1 cellular context compared by ENCODE assay signal in the genomic region with DNA sequence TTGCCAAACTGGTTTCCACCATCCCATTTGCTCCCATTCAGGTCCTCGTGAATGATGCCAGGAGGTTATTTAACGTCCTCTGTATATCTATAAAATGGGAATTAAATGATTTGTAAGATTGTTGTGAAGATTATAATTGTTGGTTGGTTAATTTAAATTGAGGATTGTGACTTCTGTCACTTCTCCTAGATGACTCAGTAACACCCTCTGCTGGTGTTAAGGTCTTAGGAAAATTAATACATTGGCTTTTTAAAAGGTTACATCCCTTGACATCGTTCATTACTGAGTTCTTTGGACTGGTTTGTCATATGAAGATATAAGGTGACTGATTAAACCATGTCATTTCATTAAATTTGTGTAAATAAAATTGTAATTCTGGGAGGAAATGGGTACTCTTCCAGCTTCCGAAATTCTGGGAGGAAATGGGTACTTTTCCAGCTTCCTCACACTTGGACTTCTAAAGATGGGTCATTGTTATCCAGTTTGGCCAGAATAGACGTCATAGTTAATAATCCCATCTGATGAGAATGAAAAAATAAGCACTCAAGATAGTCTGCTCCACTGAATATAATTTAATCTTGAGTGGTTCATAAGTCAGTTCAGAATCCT.
TF ChIP-seq lines count a peak whose summit lies in the region.

No MANE protein-coding gene starts in this region.

TF ChIP-seq in K562, 482 proteins besides CTCF, POLR2A, EP300 and RAD21 (continued from another document):
- no peak for TF ChIP-seq ZNF217 (CRISPR knock-in tag; IDR thresholded peaks at IDR 0.05)
- peak; percentile 45; the same call in 1 of the 2 replicates for TF ChIP-seq SMC3 (conservative IDR thresholded peaks at IDR 0.05; ENCODE audit: insufficient read depth, low read depth, low read length)
- TF ChIP-seq MGA (IDR thresholded peaks at IDR 0.05) = no peak
TF ChIP-seq in K562: peak in this region for 2.
